ENCODE assay signal across 14 cellular contexts in genomic region chr9:129007766-129008468, GRCh38. TPM values are rescaled to one million over a fixed set of nuclear protein-coding genes. Genes with fewer than 3 reads are reported as not detected.
DNase-seq lines count a peak whose midpoint lies in the region; ATAC-seq and TF ChIP-seq lines count a peak whose summit lies in the region.
"Had no signal": no experiment of that assay in that cellular context is flagged by ENCODE, and none has a peak within 500 bp of the region (broad histone marks: within the 10 kb centered on the region; RNA-seq: fewer than 3 reads in every experiment).

No MANE protein-coding gene starts in this region.

- peaks cover 0 to 94% of the 10 kb centered on the region in 2 donors for H3K36me3 ChIP-seq in gastroesophageal sphincter
- H3K36me3 ChIP-seq in CD4-positive, alpha-beta memory T cell (ENCODE audit: insufficient read depth, low read length), result peaks cover 35% of the 10 kb centered on the region

- DNase-seq in activated CD4-positive, alpha-beta T cell treated with anti-CD3 and anti-CD28 coated beads, Interleukin-2, amount 10 ng/mL, durations not matched to agents 7 days and 5 days, result no peak
- DNase-seq in activated CD4-positive, alpha-beta T cell treated with anti-CD3 and anti-CD28 coated beads for 4 hours, result no peak
- DNase-seq in T-helper 17 cell (no peak), substantia nigra (lab: John Stamatoyannopoulos, UW) (peak in 1 of 49 donors; percentile 39)
- no peak for DNase-seq in CD4-positive, alpha-beta memory T cell
- no peak for DNase-seq in stimulated activated CD4-positive, alpha-beta T cell treated with anti-CD3 and anti-CD28 coated beads, Interleukin-4, amount 100 ng/mL, for 4 hours
- DNase-seq: activated CD4-positive, alpha-beta memory T cell treated with anti-CD3 and anti-CD28 coated beads for 36 hours; activated naive CD4-positive, alpha-beta T cell treated with Interleukin-2 at 50 U/mL for 16 hours; NCI-H524 treated with DMSO at 0.1 percent for 48 hours; T-helper 9 cell had no signal

- peak overlapping the region; percentile 50 for H3K27ac Mint-ChIP-seq in activated CD4-positive, alpha-beta T cell treated with anti-CD3 and anti-CD28 coated beads, Interleukin-2, amount 10 ng/mL, durations not matched to agents 7 days and 5 days
- H3K27ac Mint-ChIP-seq in T-helper 17 cell, result no peak overlapping the region
- H3K27ac Mint-ChIP-seq in CD4-positive, alpha-beta memory T cell, result peak overlapping the region in 1 of 7 donors; percentile 81
- H3K27ac Mint-ChIP-seq: activated CD4-positive, alpha-beta memory T cell treated with anti-CD3 and anti-CD28 coated beads for 36 hours had no signal

- no peak overlapping the region for H3K4me3 Mint-ChIP-seq in activated CD4-positive, alpha-beta T cell treated with anti-CD3 and anti-CD28 coated beads, Interleukin-2, amount 10 ng/mL, durations not matched to agents 7 days and 5 days
- H3K4me3 Mint-ChIP-seq in T-helper 17 cell, result peak overlapping the region; percentile 15
- no peak overlapping the region for H3K4me3 Mint-ChIP-seq in CD4-positive, alpha-beta memory T cell
- H3K4me3 Mint-ChIP-seq: activated CD4-positive, alpha-beta memory T cell treated with anti-CD3 and anti-CD28 coated beads for 36 hours; nephron had no signal

- H3K27ac ChIP-seq in gastroesophageal sphincter (peak overlapping the region in 3 of 4 donors; percentile 47 to 68 (median 60)), substantia nigra (ENCODE audit: low read depth, low read length, poor library complexity, severe bottlenecking) (peak overlapping the region; percentile 79)
- no peak overlapping the region for H3K27ac ChIP-seq in CD4-positive, alpha-beta memory T cell (ENCODE audit: low read depth, low read length)
- H3K27ac ChIP-seq: A549 had no signal

- CTCF ChIA-PET in activated CD4-positive, alpha-beta T cell treated with anti-CD3 and anti-CD28 coated beads, Interleukin-2, amount 10 ng/mL, durations not matched to agents 7 days and 5 days (lab: Charles Lee), result interaction anchor here (0.6 to 0.8 kb wide), 2 partner anchors 10 to 149 kb away, joined by 3 to 4 read pairs; no protein-coding TSS in a partner anchor
- CTCF ChIA-PET in CD4-positive, alpha-beta memory T cell (lab: Charles Lee; ENCODE audit: partially characterized antibody), result interaction anchor here (0.8 to 1.2 kb wide), 3 partner anchors 15 to 22 kb away, joined by 3 to 8 read pairs (median 4); partner anchors contain the start of gene SH3GLB2

- intact Hi-C loops in CD4-positive, alpha-beta memory T cell (cut with micrococcal nuclease), result no loop called here

- H3K27me3 ChIP-seq in gastroesophageal sphincter, result no peaks in the 10 kb centered on the region
- no peaks in the 10 kb centered on the region for H3K27me3 ChIP-seq in CD4-positive, alpha-beta memory T cell (ENCODE audit: insufficient read depth, low read length)

- WGBS in gastroesophageal sphincter (ENCODE audit: low coverage in 1 of 2), 2 donors, result 20 to 63% methylated on average over 1 to 7 of the region's 18 CpGs

- TF ChIP-seq POLR2A in gastroesophageal sphincter (IDR thresholded peaks at IDR 0.05), result no peak

- no peaks in the 10 kb centered on the region for H3K9me3 ChIP-seq in T-helper 17 cell (ENCODE audit: control insufficient read depth, low read length, poor library complexity, severe bottlenecking)
- H3K9me3 ChIP-seq in gastroesophageal sphincter, result no peaks in the 10 kb centered on the region
- H3K9me3 ChIP-seq in CD4-positive, alpha-beta memory T cell (ENCODE audit: control insufficient read depth in 1 of 2, low read length in 2 of 2), result no peaks in the 10 kb centered on the region
- H3K9me3 ChIP-seq: A549 had no signal

- POLR2A ChIA-PET in activated CD4-positive, alpha-beta T cell treated with anti-CD3 and anti-CD28 coated beads, Interleukin-2, amount 10 ng/mL, durations not matched to agents 7 days and 5 days (lab: Charles Lee), result no interaction called here
- POLR2A ChIA-PET in CD4-positive, alpha-beta memory T cell (lab: Charles Lee; ENCODE audit: partially characterized antibody), result no interaction called here

- H3K4me3 ChIP-seq in gastroesophageal sphincter, result no peak overlapping the region
- H3K4me3 ChIP-seq in CD4-positive, alpha-beta memory T cell (ENCODE audit: low read length in 2 of 2), result no peak overlapping the region
- H3K4me3 ChIP-seq: A549 had no signal

- H3K4me1 Mint-ChIP-seq in activated CD4-positive, alpha-beta T cell treated with anti-CD3 and anti-CD28 coated beads, Interleukin-2, amount 10 ng/mL, durations not matched to agents 7 days and 5 days, result no peaks in the 10 kb centered on the region
- peaks cover 8% of the 10 kb centered on the region for H3K4me1 Mint-ChIP-seq in T-helper 17 cell
- H3K4me1 Mint-ChIP-seq in CD4-positive, alpha-beta memory T cell, result peaks cover 0 to 2% (median 0%) of the 10 kb centered on the region in 4 donors

- ATAC-seq in T-helper 17 cell (no peak), gastroesophageal sphincter (no peak), GM18870 (IDR thresholded peaks at IDR 0.05; ENCODE audit: unreplicated experiment) (no peak)

- TF ChIP-seq CTCF in gastroesophageal sphincter (IDR thresholded peaks at IDR 0.05), result no peak

- no peak for TF ChIP-seq EP300 in gastroesophageal sphincter (IDR thresholded peaks at IDR 0.05)

- peaks cover 0 to 21% (median 7%) of the 10 kb centered on the region in 3 donors for H3K4me1 ChIP-seq in gastroesophageal sphincter
- H3K4me1 ChIP-seq in CD4-positive, alpha-beta memory T cell (ENCODE audit: insufficient read depth, low read length), result no peaks in the 10 kb centered on the region
- H3K4me1 ChIP-seq: A549 had no signal

- no peaks in the 10 kb centered on the region for H3K27me3 Mint-ChIP-seq in activated CD4-positive, alpha-beta T cell treated with anti-CD3 and anti-CD28 coated beads, Interleukin-2, amount 10 ng/mL, durations not matched to agents 7 days and 5 days
- no peaks in the 10 kb centered on the region for H3K27me3 Mint-ChIP-seq in T-helper 17 cell
- H3K27me3 Mint-ChIP-seq in CD4-positive, alpha-beta memory T cell, result no peaks in the 10 kb centered on the region
- H3K27me3 Mint-ChIP-seq: activated CD4-positive, alpha-beta memory T cell treated with anti-CD3 and anti-CD28 coated beads for 36 hours had no signal

- peaks cover 27% of the 10 kb centered on the region for H3K36me3 Mint-ChIP-seq in activated CD4-positive, alpha-beta T cell treated with anti-CD3 and anti-CD28 coated beads, Interleukin-2, amount 10 ng/mL, durations not matched to agents 7 days and 5 days (ENCODE audit: low read depth)
- no peaks in the 10 kb centered on the region for H3K36me3 Mint-ChIP-seq in T-helper 17 cell (ENCODE audit: low read depth)
- peaks cover 24 to 59% of the 10 kb centered on the region in 2 donors for H3K36me3 Mint-ChIP-seq in CD4-positive, alpha-beta memory T cell

- H3K9me3 Mint-ChIP-seq in activated CD4-positive, alpha-beta T cell treated with anti-CD3 and anti-CD28 coated beads, Interleukin-2, amount 10 ng/mL, durations not matched to agents 7 days and 5 days, result no peaks in the 10 kb centered on the region
- no peaks in the 10 kb centered on the region for H3K9me3 Mint-ChIP-seq in CD4-positive, alpha-beta memory T cell
- H3K9me3 Mint-ChIP-seq: activated CD4-positive, alpha-beta memory T cell treated with anti-CD3 and anti-CD28 coated beads for 36 hours; nephron had no signal

RNA-seq across cellular contexts. Expression of gene SH3GLB2, which starts 20.2 kb away (rescaled TPM):
- 100 to 1,000 TPM; 111 to 124 TPM for total RNA-seq in activated CD4-positive, alpha-beta T cell treated with anti-CD3 and anti-CD28 coated beads, Interleukin-2, amount 10 ng/mL, durations not matched to agents 7 days and 5 days
- total RNA-seq in T-helper 17 cell (10 to 100 TPM; 82.2 to 87.1 TPM), gastroesophageal sphincter (100 to 1,000 TPM in 1 of 4 donors, 10 to 100 TPM in 3; 80.3 to 123 (median 83.6) TPM)
- 100 to 1,000 TPM; 111 to 113 TPM for total RNA-seq in CD4-positive, alpha-beta memory T cell
- 10 to 100 TPM; 23.8 to 43.5 TPM for polyA plus RNA-seq in CD4-positive, alpha-beta memory T cell

RNA-seq across cellular contexts. Expression of gene MIGA2, which starts 28.5 kb away (rescaled TPM):
- 10 to 100 TPM; 33.8 to 43.1 TPM for total RNA-seq in activated CD4-positive, alpha-beta T cell treated with anti-CD3 and anti-CD28 coated beads, Interleukin-2, amount 10 ng/mL, durations not matched to agents 7 days and 5 days
- total RNA-seq in T-helper 17 cell (10 to 100 TPM; 64.2 to 81.4 TPM), gastroesophageal sphincter (10 to 100 TPM; 16.2 to 38.3 (median 24.6) TPM)
- 10 to 100 TPM; 80.5 to 84.2 TPM for total RNA-seq in CD4-positive, alpha-beta memory T cell
- polyA plus RNA-seq in CD4-positive, alpha-beta memory T cell, result 10 to 100 TPM in 1 of 2 donors, 1 to 10 TPM in 1; 6.6 to 11.6 TPM
